ENCODE assay signal across 9 cellular contexts in genomic region chr9:126558051-126558665, GRCh38. TPM values are rescaled to one million over a fixed set of nuclear protein-coding genes. Genes with fewer than 3 reads are reported as not detected.
DNase-seq lines count a peak whose midpoint lies in the region; ATAC-seq and TF ChIP-seq lines count a peak whose summit lies in the region.
"Had no signal": no experiment of that assay in that cellular context is flagged by ENCODE, and none has a peak within 500 bp of the region (broad histone marks: within the 10 kb centered on the region; RNA-seq: fewer than 3 reads in every experiment).

No MANE protein-coding gene starts in this region.

- peak; percentile 85 for TF ChIP-seq CTCF in chondrocyte (IDR thresholded peaks at IDR 0.05)
- peak; percentile 100 for TF ChIP-seq CTCF in liver (IDR thresholded peaks at IDR 0.05; ENCODE audit: low read depth, low read length, missing input control)

- no peak overlapping the region for H3K27ac ChIP-seq in liver (ENCODE audit: low read depth in 1 of 2, low read length in 2 of 2)
- H3K27ac ChIP-seq: BLaER1 treated with 17β-estradiol and CSF1 and Interleukin-3, amounts not matched to agents 10 nM and 100 nM had no signal

- H3K4me3 ChIP-seq in liver (ENCODE audit: low read depth in 1 of 3, low read length in 3 of 3) = no peak overlapping the region
- H3K4me3 ChIP-seq: BLaER1 treated with 17β-estradiol and CSF1 and Interleukin-3, amounts not matched to agents 10 nM and 100 nM had no signal

- H3K27me3 ChIP-seq in liver (ENCODE audit: control insufficient read depth in 4 of 4, insufficient read depth in 4 of 4, low read length in 3 of 4) = peaks cover 0 to 6% (median 2%) of the 10 kb centered on the region in 4 donors
- H3K27me3 ChIP-seq: BLaER1 treated with 17β-estradiol and CSF1 and Interleukin-3, amounts not matched to agents 10 nM and 100 nM had no signal

- peak; percentile 77 for ATAC-seq in activated CD4-positive, alpha-beta T cell treated with anti-CD3 and anti-CD28 coated beads for 36 hours
- ATAC-seq in GM21390 (IDR thresholded peaks at IDR 0.05; ENCODE audit: unreplicated experiment) = no peak

- no peaks in the 10 kb centered on the region for H3K9me3 ChIP-seq in liver (ENCODE audit: control insufficient read depth in 4 of 4, low read length in 3 of 4)
- H3K9me3 ChIP-seq: BLaER1 treated with 17β-estradiol and CSF1 and Interleukin-3, amounts not matched to agents 10 nM and 100 nM had no signal

- no peaks in the 10 kb centered on the region for H3K9me3 Mint-ChIP-seq in activated CD4-positive, alpha-beta T cell treated with anti-CD3 and anti-CD28 coated beads for 36 hours (ENCODE audit: low read depth)
- H3K9me3 Mint-ChIP-seq in chondrocyte (ENCODE audit: low read depth) = peaks cover 3% of the 10 kb centered on the region

- DNase-seq in NCI-H2081 (lab: John Stamatoyannopoulos, UW) = peak; percentile 12 to 55
- no peak for DNase-seq in NCI-H2081 treated with DMSO at 0.1 percent for 48 hours (lab: John Stamatoyannopoulos, UW)
- peak; percentile 27 for DNase-seq in NCI-H2107 treated with DMSO at 0.1 percent for 48 hours (lab: John Stamatoyannopoulos, UW; ENCODE audit: unreplicated experiment)
- peak; percentile 81 for DNase-seq in activated CD4-positive, alpha-beta T cell treated with anti-CD3 and anti-CD28 coated beads for 36 hours
- DNase-seq in chondrocyte (ENCODE audit: low spot score) = no peak
- DNase-seq in stimulated activated CD8-positive, alpha-beta memory T cell treated with anti-CD3 and anti-CD28 coated beads, Interleukin-12 subunit alpha, Interleukin-12 subunit beta, amount 100 ng/mL, for 24 hours (ENCODE audit: extremely low read depth) = peak; percentile 15

- intact Hi-C loops in activated CD4-positive, alpha-beta T cell treated with anti-CD3 and anti-CD28 coated beads for 36 hours (cut with DNase I, micrococcal nuclease) = loop anchor here (1.0 to 5.0 kb wide), 3 partner anchors 41 to 57 kb away; no protein-coding TSS in a partner anchor

- POLR2A ChIA-PET in activated CD4-positive, alpha-beta T cell treated with anti-CD3 and anti-CD28 coated beads for 36 hours (lab: Charles Lee) = no interaction called here

- no peaks in the 10 kb centered on the region for H3K4me1 Mint-ChIP-seq in activated CD4-positive, alpha-beta T cell treated with anti-CD3 and anti-CD28 coated beads for 36 hours
- no peaks in the 10 kb centered on the region for H3K4me1 Mint-ChIP-seq in chondrocyte (ENCODE audit: low read depth)

- TF ChIP-seq RAD21 in liver (IDR thresholded peaks at IDR 0.05) = peak; percentile 83 to 87

- H3K36me3 ChIP-seq in liver (ENCODE audit: control insufficient read depth in 4 of 4, insufficient read depth in 3 of 4, low read depth in 1 of 4, low read length in 3 of 4) = no peaks in the 10 kb centered on the region
- H3K36me3 ChIP-seq: BLaER1 treated with 17β-estradiol and CSF1 and Interleukin-3, amounts not matched to agents 10 nM and 100 nM had no signal

- CTCF ChIA-PET in activated CD4-positive, alpha-beta T cell treated with anti-CD3 and anti-CD28 coated beads for 36 hours (lab: Charles Lee) = interaction anchor here (0.6 to 7.6 kb wide), 21 partner anchors 14 to 1286 kb away, joined by 3 to 140 read pairs (median 3); no protein-coding TSS in a partner anchor

- H3K36me3 Mint-ChIP-seq in activated CD4-positive, alpha-beta T cell treated with anti-CD3 and anti-CD28 coated beads for 36 hours (ENCODE audit: low read depth) = no peaks in the 10 kb centered on the region
- H3K36me3 Mint-ChIP-seq in chondrocyte (ENCODE audit: low read depth) = peaks cover 2% of the 10 kb centered on the region

- no peak overlapping the region for H3K4me3 Mint-ChIP-seq in activated CD4-positive, alpha-beta T cell treated with anti-CD3 and anti-CD28 coated beads for 36 hours
- H3K4me3 Mint-ChIP-seq in chondrocyte (ENCODE audit: unreplicated experiment) = no peak overlapping the region

- H3K27ac Mint-ChIP-seq in activated CD4-positive, alpha-beta T cell treated with anti-CD3 and anti-CD28 coated beads for 36 hours = no peak overlapping the region
- H3K27ac Mint-ChIP-seq in chondrocyte (ENCODE audit: unreplicated experiment) = no peak overlapping the region

- H3K9ac ChIP-seq in liver (ENCODE audit: low read depth in 1 of 2, low read length in 2 of 2) = no peak overlapping the region
- H3K9ac ChIP-seq: BLaER1 treated with 17β-estradiol and CSF1 and Interleukin-3, amounts not matched to agents 10 nM and 100 nM had no signal

- H3K27me3 Mint-ChIP-seq in activated CD4-positive, alpha-beta T cell treated with anti-CD3 and anti-CD28 coated beads for 36 hours = peaks cover 25% of the 10 kb centered on the region
- peaks cover 40% of the 10 kb centered on the region for H3K27me3 Mint-ChIP-seq in chondrocyte (ENCODE audit: low read depth)

- H3K4me1 ChIP-seq in liver (ENCODE audit: control insufficient read depth in 4 of 4, insufficient read depth in 4 of 4, low read length in 3 of 4) = no peaks in the 10 kb centered on the region

- 10% methylated on average over 6 of the region's 6 CpGs for WGBS in liver

TF ChIP-seq in liver, 16 proteins besides CTCF, POLR2A, EP300 and RAD21:
- TF ChIP-seq RXRA (IDR thresholded peaks at IDR 0.05) (no peak), HNF4G (IDR thresholded peaks at IDR 0.05) (no peak), ATF3 (IDR thresholded peaks at IDR 0.05) (no peak), JUND (IDR thresholded peaks at IDR 0.05) (no peak), FOXA1 (IDR thresholded peaks at IDR 0.05) (no peak), HNF4A (conservative IDR thresholded peaks at IDR 0.05) (no peak), REST (IDR thresholded peaks at IDR 0.05) (no peak), YY1 (IDR thresholded peaks at IDR 0.05) (no peak), EGR1 (IDR thresholded peaks at IDR 0.05; ENCODE audit: low read depth in 2 of 2) (no peak), GABPA (IDR thresholded peaks at IDR 0.05 in 1 of 2, conservative IDR thresholded peaks at IDR 0.05 in 1 of 2) (no peak), SP1 (IDR thresholded peaks at IDR 0.05) (no peak), TAF1 (conservative IDR thresholded peaks at IDR 0.05) (no peak), FOXA2 (IDR thresholded peaks at IDR 0.05) (no peak), NR2F2 (IDR thresholded peaks at IDR 0.05) (no peak)
- TF ChIP-seq, protein P1, sequence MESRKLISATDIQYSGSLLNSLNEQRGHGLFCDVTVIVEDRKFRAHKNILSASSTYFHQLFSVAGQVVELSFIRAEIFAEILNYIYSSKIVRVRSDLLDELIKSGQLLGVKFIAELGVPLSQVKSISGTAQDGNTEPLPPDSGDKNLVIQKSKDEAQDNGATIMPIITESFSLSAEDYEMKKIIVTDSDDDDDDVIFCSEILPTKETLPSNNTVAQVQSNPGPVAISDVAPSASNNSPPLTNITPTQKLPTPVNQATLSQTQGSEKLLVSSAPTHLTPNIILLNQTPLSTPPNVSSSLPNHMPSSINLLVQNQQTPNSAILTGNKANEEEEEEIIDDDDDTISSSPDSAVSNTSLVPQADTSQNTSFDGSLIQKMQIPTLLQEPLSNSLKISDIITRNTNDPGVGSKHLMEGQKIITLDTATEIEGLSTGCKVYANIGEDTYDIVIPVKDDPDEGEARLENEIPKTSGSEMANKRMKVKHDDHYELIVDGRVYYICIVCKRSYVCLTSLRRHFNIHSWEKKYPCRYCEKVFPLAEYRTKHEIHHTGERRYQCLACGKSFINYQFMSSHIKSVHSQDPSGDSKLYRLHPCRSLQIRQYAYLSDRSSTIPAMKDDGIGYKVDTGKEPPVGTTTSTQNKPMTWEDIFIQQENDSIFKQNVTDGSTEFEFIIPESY (IDR thresholded peaks at IDR 0.05) = no peak
- TF ChIP-seq, protein P2, sequence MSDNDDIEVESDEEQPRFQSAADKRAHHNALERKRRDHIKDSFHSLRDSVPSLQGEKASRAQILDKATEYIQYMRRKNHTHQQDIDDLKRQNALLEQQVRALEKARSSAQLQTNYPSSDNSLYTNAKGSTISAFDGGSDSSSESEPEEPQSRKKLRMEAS (IDR thresholded peaks at IDR 0.05) = no peak
TF ChIP-seq in liver: peak in this region for 0.

RNA-seq across cellular contexts. Expression of gene LMX1B, which starts 55.6 kb away (rescaled TPM):
- total RNA-seq in activated CD4-positive, alpha-beta T cell treated with anti-CD3 and anti-CD28 coated beads for 36 hours = not detected
- 0.17 TPM in 1 of 3 replicates, not detected in the others for total RNA-seq in chondrocyte
- total RNA-seq in liver = not detected
- not detected for polyA plus RNA-seq in liver

Comparison
In these comparisons a context has a peak if more than half of its experiments do, and no peak if none do; other contexts are left out.
1. DNase-seq: peak in NCI-H2081 (2 of 2), NCI-H2107 treated with DMSO at 0.1 percent for 48 hours (single experiment), activated CD4-positive, alpha-beta T cell treated with anti-CD3 and anti-CD28 coated beads for 36 hours (single experiment) and stimulated activated CD8-positive, alpha-beta memory T cell treated with anti-CD3 and anti-CD28 coated beads, Interleukin-12 subunit alpha, Interleukin-12 subunit beta, amount 100 ng/mL, for 24 hours (single experiment); none in NCI-H2081 treated with DMSO at 0.1 percent for 48 hours (single experiment) and chondrocyte (single experiment).